ENCODE assay signal across 9 cellular contexts in the genomic region with DNA sequence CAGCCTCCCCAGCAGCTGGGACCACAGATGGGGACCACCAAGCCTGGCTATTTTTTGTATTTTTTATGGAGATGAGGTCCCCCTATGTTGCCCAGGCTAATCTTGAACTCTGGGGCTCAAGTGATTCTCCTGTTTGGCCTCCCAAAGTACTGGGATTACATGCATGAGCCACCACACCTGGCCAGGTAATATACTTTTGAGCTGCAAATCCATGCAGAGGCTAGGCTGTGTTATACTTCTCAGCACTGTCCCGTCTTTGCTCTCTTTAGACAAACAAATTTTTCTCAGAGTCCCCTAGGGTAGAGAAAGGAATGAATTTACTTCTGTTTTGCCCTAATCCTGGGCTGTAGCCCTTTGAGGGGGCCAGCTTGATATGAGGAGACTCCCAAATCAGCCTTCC.
"Had no signal": no experiment of that assay in that cellular context is flagged by ENCODE, and none has a peak within 500 bp of the region (broad histone marks: within the 10 kb centered on the region; RNA-seq: fewer than 3 reads in every experiment).

No MANE protein-coding gene starts in this region.

- H3K4me3 ChIP-seq: GM23248, GM23338, HAP-1 had no signal

- H3K27ac Mint-ChIP-seq: GM23338, H9, HFFc6 had no signal

- H3K4me1 Mint-ChIP-seq: GM23338 had no signal

- H3K36me3 ChIP-seq: HAP-1 had no signal

- H3K4me1 ChIP-seq: HAP-1 had no signal

- H3K4me3 Mint-ChIP-seq: GM23338, H9, HFFc6 had no signal

- DNase-seq: GM23248, GOT3, H7, H9, HCEC 1CT, HFFc6 had no signal

- ATAC-seq: GM23338, HCT116 had no signal
